17 cellular contexts compared by ENCODE assay signal in the genomic region with DNA sequence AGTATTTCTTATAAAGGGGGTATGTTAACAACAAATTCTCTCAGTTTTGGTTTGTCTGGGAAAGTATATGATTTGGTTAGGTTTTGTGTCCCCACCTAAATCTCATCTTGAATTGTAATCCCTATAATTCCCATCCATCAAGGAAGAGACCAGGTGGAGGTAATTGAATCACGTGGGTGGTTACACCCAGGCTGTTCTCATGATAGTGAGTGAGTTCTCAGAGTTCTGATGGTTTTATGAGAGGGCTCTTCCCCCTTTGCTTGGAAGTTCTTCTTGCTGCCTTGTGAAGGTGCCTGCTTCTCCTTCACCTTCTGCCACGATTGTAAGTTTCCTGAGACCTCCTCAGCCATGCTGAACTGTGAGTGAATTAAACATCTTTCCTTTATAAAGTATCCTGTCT.
DNase-seq lines count a peak whose midpoint lies in the region; ATAC-seq and TF ChIP-seq lines count a peak whose summit lies in the region.
"Had no signal": no experiment of that assay in that cellular context is flagged by ENCODE, and none has a peak within 500 bp of the region (broad histone marks: within the 10 kb centered on the region; RNA-seq: fewer than 3 reads in every experiment).

No MANE protein-coding gene starts in this region.

- peaks cover 7% of the 10 kb centered on the region for H3F3A ChIP-seq in neural progenitor cell (ENCODE audit: low read depth)

- H3K36me3 ChIP-seq in colonic mucosa = no peaks in the 10 kb centered on the region
- no peaks in the 10 kb centered on the region for H3K36me3 ChIP-seq in endodermal cell (ENCODE audit: control insufficient read depth, insufficient read depth, low read length)
- H3K36me3 ChIP-seq in neural progenitor cell = no peaks in the 10 kb centered on the region
- H3K36me3 ChIP-seq: BLaER1 had no signal

- H3K27ac Mint-ChIP-seq in endodermal cell = no peak overlapping the region
- no peak overlapping the region for H3K27ac Mint-ChIP-seq in neural progenitor cell
- H3K27ac Mint-ChIP-seq: B cell; CD4-positive, CD25-positive, alpha-beta regulatory T cell; CD8-positive, alpha-beta T cell; GM23338; H9 had no signal

- H3K9me3 ChIP-seq in colonic mucosa = no peaks in the 10 kb centered on the region
- H3K9me3 ChIP-seq in endodermal cell (ENCODE audit: control insufficient read depth, low read length) = no peaks in the 10 kb centered on the region
- H3K9me3 ChIP-seq in neural progenitor cell (ENCODE audit: low read depth) = no peaks in the 10 kb centered on the region

- no peaks in the 10 kb centered on the region for H3K27me3 ChIP-seq in colonic mucosa
- H3K27me3 ChIP-seq in endodermal cell (ENCODE audit: control insufficient read depth, insufficient read depth, low read length, poor library complexity, severe bottlenecking) = no peaks in the 10 kb centered on the region
- H3K27me3 ChIP-seq in neural progenitor cell = peaks cover 44% of the 10 kb centered on the region
- H3K27me3 ChIP-seq: BLaER1 had no signal

- H3K9ac ChIP-seq in colonic mucosa (ENCODE audit: low read depth in 2 of 2, low read length in 2 of 2) (no peak overlapping the region), endodermal cell (ENCODE audit: extremely low read depth, low read length, poor library complexity, severe bottlenecking) (no peak overlapping the region), neural progenitor cell (no peak overlapping the region)
- H3K9ac ChIP-seq: BLaER1 had no signal

- H3K4me1 Mint-ChIP-seq in endodermal cell = peaks cover 38% of the 10 kb centered on the region
- H3K4me1 Mint-ChIP-seq in neural progenitor cell = peaks cover 24% of the 10 kb centered on the region
- H3K4me1 Mint-ChIP-seq: B cell; CD4-positive, CD25-positive, alpha-beta regulatory T cell had no signal

- no peaks in the 10 kb centered on the region for H3K9me3 Mint-ChIP-seq in endodermal cell
- H3K9me3 Mint-ChIP-seq in neural progenitor cell = peaks cover 4% of the 10 kb centered on the region
- H3K9me3 Mint-ChIP-seq: GM23338, H9 had no signal

- H3K4me1 ChIP-seq in colonic mucosa = no peaks in the 10 kb centered on the region
- H3K4me1 ChIP-seq in endodermal cell (ENCODE audit: control insufficient read depth, insufficient read depth, low read length) = peaks cover 9% of the 10 kb centered on the region
- H3K4me1 ChIP-seq in neural progenitor cell = peaks cover 23% of the 10 kb centered on the region
- H3K4me1 ChIP-seq: BLaER1 had no signal

- DNase-seq in colonic mucosa (peak; percentile 34), endodermal cell (no peak), neural progenitor cell (ENCODE audit: low spot score) (peak; percentile 11), AML-193 (lab: John Stamatoyannopoulos, UW) (no peak), SKM-1 treated with dmso at 0.1 percent for 144 hours (lab: John Stamatoyannopoulos, UW; ENCODE audit: unreplicated experiment) (no peak)
- DNase-seq: CD4-positive, CD25-positive, alpha-beta regulatory T cell; CD8-positive, alpha-beta T cell; DMS 273 treated with DMSO at 0.1 percent for 48 hours; DMS79 treated with DMSO at 0.1 percent for 48 hours; GF-D8; H9 had no signal

- H3K4me2 ChIP-seq in neural progenitor cell = peak overlapping the region; percentile 2
- H3K4me2 ChIP-seq: BLaER1, GM23338 had no signal

- H3K36me3 Mint-ChIP-seq in endodermal cell (ENCODE audit: low read depth) (no peaks in the 10 kb centered on the region), neural progenitor cell (no peaks in the 10 kb centered on the region)
- H3K36me3 Mint-ChIP-seq: CD4-positive, CD25-positive, alpha-beta regulatory T cell; CD8-positive, alpha-beta T cell had no signal

- no peaks in the 10 kb centered on the region for H3K79me2 ChIP-seq in neural progenitor cell (ENCODE audit: low read depth)

- H3K4me3 Mint-ChIP-seq in endodermal cell = no peak overlapping the region
- H3K4me3 Mint-ChIP-seq in neural progenitor cell = no peak overlapping the region
- H3K4me3 Mint-ChIP-seq: B cell; CD4-positive, CD25-positive, alpha-beta regulatory T cell; CD8-positive, alpha-beta T cell; GM23338; H9 had no signal

- H3K27me3 Mint-ChIP-seq in endodermal cell (ENCODE audit: insufficient read depth) (peaks cover 5% of the 10 kb centered on the region), neural progenitor cell (ENCODE audit: insufficient read depth, low read depth) (no peaks in the 10 kb centered on the region)
- H3K27me3 Mint-ChIP-seq: B cell had no signal

- H2AFZ ChIP-seq in neural progenitor cell (replicated peaks) = no peak overlapping the region
- H2AFZ ChIP-seq: GM23338 had no signal

- 81 to 100% methylated on average over 1 to 2 of the region's 2 CpGs for WGBS in endodermal cell (ENCODE audit: insufficient coverage in 1 of 2, insufficient read length in 1 of 2), 2 experiments

- no peak for ATAC-seq in activated CD4-positive, CD25-positive, alpha-beta regulatory T cell treated with anti-CD3 and anti-CD28 coated beads, Interleukin-2, amount 50 U/mL, for 24 hours
- ATAC-seq: CD8-positive, alpha-beta T cell; GM23338; HCT116 had no signal

- no peaks in the 10 kb centered on the region for H4K20me1 ChIP-seq in neural progenitor cell (ENCODE audit: low read depth)
- H4K20me1 ChIP-seq: BLaER1 had no signal

- TF ChIP-seq CTCF in colonic mucosa (IDR thresholded peaks at IDR 0.05) (no peak), endodermal cell (conservative IDR thresholded peaks at IDR 0.05) (no peak), neural progenitor cell (IDR thresholded peaks at IDR 0.05) (no peak)

- H3K27ac ChIP-seq in colonic mucosa (no peak overlapping the region), endodermal cell (ENCODE audit: low read depth, low read length) (no peak overlapping the region), neural progenitor cell (no peak overlapping the region)
- H3K27ac ChIP-seq: BLaER1, C4-2B had no signal

- intact Hi-C loops in colonic mucosa (cut with DNase I) = no loop called here

- H3K4me3 ChIP-seq in colonic mucosa (no peak overlapping the region), endodermal cell (ENCODE audit: low read length) (peak overlapping the region; percentile 3), neural progenitor cell (no peak overlapping the region)
- H3K4me3 ChIP-seq: BLaER1, GM23338 had no signal

Comparison
In these comparisons a context has a peak if more than half of its experiments do, and no peak if none do; other contexts are left out.
1. DNase-seq: peak in colonic mucosa (single experiment) and neural progenitor cell (single experiment); none in endodermal cell (single experiment), AML-193 (0 of 2) and SKM-1 treated with dmso at 0.1 percent for 144 hours (single experiment).